ENCODE assay signal across 8 cellular contexts in genomic region chr17:27559996-27560481, GRCh38.
DNase-seq lines count a peak whose midpoint lies in the region; ATAC-seq, FAIRE-seq and TF ChIP-seq lines count a peak whose summit lies in the region.

No MANE protein-coding gene starts in this region.

- H3K9me3 ChIP-seq in keratinocyte (ENCODE audit: control insufficient read depth, low read depth, low read length), result no peaks in the 10 kb centered on the region
- H3K9me3 ChIP-seq in subcutaneous abdominal adipose tissue (ENCODE audit: control insufficient read depth in 5 of 5, low read length in 5 of 5), result no peaks in the 10 kb centered on the region

- peak; percentile 74 for DNase-seq in amniotic stem cell (lab: John Stamatoyannopoulos, UW)
- DNase-seq in keratinocyte (ENCODE audit: low read depth, low spot score), result no peak
- DNase-seq in stimulated activated CD4-positive, alpha-beta T cell treated with anti-CD3 and anti-CD28 coated beads, Interleukin-4, amount 100 ng/mL, for 24 hours, result no peak
- DNase-seq in NCI-H748 (lab: John Stamatoyannopoulos, UW; ENCODE audit: unreplicated experiment), result no peak

- peak; percentile 16 for ATAC-seq in HG02885 (IDR thresholded peaks at IDR 0.05; ENCODE audit: poor library complexity, unreplicated experiment)
- no peak for ATAC-seq in HG03520 (IDR thresholded peaks at IDR 0.05; ENCODE audit: unreplicated experiment)
- no peak for ATAC-seq in HG03565 (IDR thresholded peaks at IDR 0.05; ENCODE audit: unreplicated experiment)

- no peaks in the 10 kb centered on the region for H3K27me3 ChIP-seq in keratinocyte (ENCODE audit: control insufficient read depth, extremely low read depth, insufficient read depth, low read length)
- H3K27me3 ChIP-seq in subcutaneous abdominal adipose tissue (ENCODE audit: control insufficient read depth in 5 of 5, insufficient read depth in 4 of 5, low read length in 5 of 5), result no peaks in the 10 kb centered on the region

- H4K20me1 ChIP-seq in keratinocyte (ENCODE audit: control insufficient read depth, extremely low read depth, insufficient read depth, low read length), result no peaks in the 10 kb centered on the region

- H2AFZ ChIP-seq in keratinocyte (ENCODE audit: control insufficient read depth, low read length), result peak overlapping the region; percentile 80

- peak overlapping the region; percentile 33 for H3K27ac ChIP-seq in keratinocyte (ENCODE audit: control insufficient read depth, insufficient read depth, low read length)
- peak overlapping the region; percentile 88 for H3K27ac ChIP-seq in subcutaneous abdominal adipose tissue (ENCODE audit: low read depth, low read length)

- dilution Hi-C loops in keratinocyte (cut with MboI; ENCODE audit: extremely low pct_ligation_motif_present, low sequenced_read_pairs), result no loop called here

- H3K4me1 ChIP-seq in keratinocyte (ENCODE audit: control insufficient read depth, extremely low read depth, insufficient read depth, low read length), result peaks cover 13% of the 10 kb centered on the region
- H3K4me1 ChIP-seq in subcutaneous abdominal adipose tissue (ENCODE audit: control insufficient read depth in 5 of 5, insufficient read depth in 5 of 5, low read length in 5 of 5), result peaks cover 16 to 62% (median 53%) of the 10 kb centered on the region in 5 donors

- H3K9ac ChIP-seq in keratinocyte (ENCODE audit: control insufficient read depth, extremely low read depth, insufficient read depth, low read length) (no peak overlapping the region), subcutaneous abdominal adipose tissue (ENCODE audit: low read length in 5 of 5) (peak overlapping the region; percentile 32 to 79 (median 48))

- H3K4me3 ChIP-seq in keratinocyte (ENCODE audit: control insufficient read depth in 2 of 3, extremely low read depth in 1 of 3, insufficient read depth in 2 of 3, low read depth in 1 of 3, low read length in 3 of 3) (peak overlapping the region in 1 of 3 experiments; percentile 15), subcutaneous abdominal adipose tissue (ENCODE audit: low read depth in 1 of 5, low read length in 5 of 5) (peak overlapping the region; percentile 38 to 68 (median 65))

- H3K4me2 ChIP-seq in keratinocyte (ENCODE audit: control insufficient read depth, extremely low read depth, insufficient read depth, low read depth, low read length), result peak overlapping the region; percentile 79

- H3K36me3 ChIP-seq in keratinocyte (ENCODE audit: control insufficient read depth in 2 of 2, extremely low read depth in 1 of 2, insufficient read depth in 2 of 2, low read length in 2 of 2), result no peaks in the 10 kb centered on the region
- no peaks in the 10 kb centered on the region for H3K36me3 ChIP-seq in subcutaneous abdominal adipose tissue (ENCODE audit: control insufficient read depth in 5 of 5, insufficient read depth in 5 of 5, low read length in 5 of 5)

- no peak for FAIRE-seq in keratinocyte (lab: Jason Lieb, UNC)

- no peaks in the 10 kb centered on the region for H3K9me1 ChIP-seq in keratinocyte (ENCODE audit: control insufficient read depth, extremely low read depth, insufficient read depth, low read length)

- no peaks in the 10 kb centered on the region for H3K79me2 ChIP-seq in keratinocyte (ENCODE audit: control insufficient read depth, insufficient read depth, low read length)

- TF ChIP-seq CTCF in keratinocyte (optimal IDR thresholded peaks at IDR 0.05 in 1 of 3, IDR thresholded peaks at IDR 0.05 in 1 of 3, conservative IDR thresholded peaks at IDR 0.05 in 1 of 3; ENCODE audit: extremely low read depth in 1 of 3, insufficient read depth in 2 of 3, low read length in 3 of 3), result no peak
